In the genomic region with DNA sequence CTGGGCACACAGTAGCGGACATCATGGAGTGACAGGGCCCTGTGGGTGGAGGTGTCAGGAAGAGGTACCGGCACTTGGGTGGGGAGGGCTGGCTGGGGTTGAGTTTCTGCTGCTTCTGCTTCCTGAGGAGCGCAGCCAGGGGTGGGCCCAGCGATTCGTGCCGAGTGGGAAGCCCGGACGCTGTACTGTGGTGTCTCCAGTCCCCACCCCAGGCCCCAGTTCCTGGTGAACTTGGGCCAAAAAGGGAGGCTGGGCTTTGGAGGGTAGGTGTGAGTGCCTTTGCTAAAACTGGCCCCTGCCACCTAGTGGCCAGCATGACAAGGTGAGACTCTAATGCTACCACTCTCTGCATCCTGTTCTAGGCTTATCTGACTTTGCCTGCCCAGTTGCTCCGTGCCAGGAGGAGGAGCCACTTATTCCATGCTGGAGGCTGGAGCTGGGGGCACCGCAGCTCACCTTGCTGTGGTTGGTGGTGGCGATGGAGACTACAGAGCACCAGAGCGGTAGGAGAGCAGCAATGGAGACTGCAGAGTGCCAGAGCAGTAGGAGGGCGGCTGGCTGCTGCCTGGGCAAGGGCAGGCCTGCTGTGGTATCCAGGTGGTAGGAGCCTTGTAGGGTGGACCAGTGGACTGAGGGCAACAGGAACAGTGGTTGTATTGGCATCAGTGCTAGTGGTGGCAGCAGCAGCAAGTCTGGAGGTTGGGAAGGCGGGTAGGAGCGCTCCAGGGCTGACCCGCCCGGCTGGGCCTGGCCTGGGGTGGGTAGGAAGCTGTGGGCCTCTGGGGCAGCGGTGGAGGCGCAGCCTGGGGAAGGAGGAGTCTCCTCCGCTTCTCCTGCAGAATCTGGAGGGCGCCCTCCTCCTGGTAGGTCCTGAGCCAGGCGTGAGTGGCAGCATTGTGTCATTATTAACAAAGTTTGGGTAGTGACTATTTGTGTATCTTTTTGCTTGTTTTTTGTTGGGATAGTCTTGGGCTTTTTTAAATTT, we compare ENCODE assay signal across 8 cellular contexts. TPM values are rescaled to one million over a fixed set of nuclear protein-coding genes. Genes with fewer than 3 reads are reported as not detected.
DNase-seq lines count a peak whose midpoint lies in the region; ATAC-seq and TF ChIP-seq lines count a peak whose summit lies in the region.

No MANE protein-coding gene starts in this region.

- ATAC-seq in HG03108 (IDR thresholded peaks at IDR 0.05; ENCODE audit: unreplicated experiment): no peak
- ATAC-seq in HG02884 (IDR thresholded peaks at IDR 0.05; ENCODE audit: unreplicated experiment): no peak

- intact Hi-C loops in CD4-positive, alpha-beta memory T cell (cut with micrococcal nuclease): loop anchor here (1.0 kb wide), 1 partner anchor 104 kb away; no protein-coding TSS in a partner anchor
- intact Hi-C loops in mammary epithelial cell (cut with micrococcal nuclease): loop anchor here (1.0 to 2.0 kb wide), 3 partner anchors 59 to 230 kb away; no protein-coding TSS in a partner anchor

- POLR2A ChIA-PET in CD4-positive, alpha-beta memory T cell (lab: Charles Lee; ENCODE audit: partially characterized antibody): no interaction called here

- BruUV-seq in mammary epithelial cell (replicated peaks; lab: Mats Ljungman, UMichigan): no TSS peak

- peak in 3 of 5 donors; percentile 33 to 42 (median 36) for DNase-seq in CD4-positive, alpha-beta memory T cell
- peak; percentile 12 for DNase-seq in HCEC 1CT
- peak; percentile 18 for DNase-seq in RPMI7951 (ENCODE audit: low read depth)
- peak; percentile 42 for DNase-seq in mammary epithelial cell
- peak; percentile 90 for DNase-seq in mesendoderm
- no peak for DNase-seq in activated gamma-delta T cell (lab: John Stamatoyannopoulos, UW)

- H3K4me3 ChIP-seq in CD4-positive, alpha-beta memory T cell (ENCODE audit: low read length in 2 of 2): no peak overlapping the region
- no peak overlapping the region for H3K4me3 ChIP-seq in mammary epithelial cell (replicated peaks in 1 of 3; ENCODE audit: insufficient read depth in 1 of 3, low read depth in 2 of 3, low read length in 3 of 3)
- no peak overlapping the region for H3K4me3 ChIP-seq in mesendoderm (ENCODE audit: low read length)

- TF ChIP-seq CTCF in mammary epithelial cell (conservative IDR thresholded peaks at IDR 0.05 in 1 of 2, IDR thresholded peaks at IDR 0.05 in 1 of 2; ENCODE audit: extremely low read depth in 1 of 2, insufficient read depth in 1 of 2, low read depth in 1 of 2, low read length in 2 of 2): peak; percentile 62 to 74

- CTCF ChIA-PET in CD4-positive, alpha-beta memory T cell (lab: Charles Lee; ENCODE audit: partially characterized antibody): interaction anchor here (1.0 to 2.4 kb wide), 5 partner anchors 11 to 103 kb away, joined by 3 to 10 read pairs (median 4); no protein-coding TSS in a partner anchor
- CTCF ChIA-PET in mammary epithelial cell (lab: Charles Lee; ENCODE audit: low non-redundant PET): interaction anchor here (0.7 kb wide), 1 partner anchor 60 kb away, joined by 3 read pairs; no protein-coding TSS in a partner anchor

- H3K9me3 Mint-ChIP-seq in CD4-positive, alpha-beta memory T cell: peaks cover 0 to 1% (median 0%) of the 10 kb centered on the region in 8 donors

- peak overlapping the region; percentile 42 to 76 (median 56) for H3K4me3 Mint-ChIP-seq in CD4-positive, alpha-beta memory T cell

- H3K4me1 Mint-ChIP-seq in CD4-positive, alpha-beta memory T cell: peaks cover 16 to 50% (median 37%) of the 10 kb centered on the region in 4 donors

- no peak overlapping the region for H3K4ac ChIP-seq in mesendoderm (ENCODE audit: low read depth, low read length)

- no peaks in the 10 kb centered on the region for H3K36me3 ChIP-seq in CD4-positive, alpha-beta memory T cell (ENCODE audit: insufficient read depth, low read length)
- H3K36me3 ChIP-seq in mammary epithelial cell (ENCODE audit: insufficient read depth, low read length) (no peaks in the 10 kb centered on the region), mesendoderm (ENCODE audit: control insufficient read depth, insufficient read depth, low read length) (no peaks in the 10 kb centered on the region)

- no peak overlapping the region for H2AK5ac ChIP-seq in mesendoderm (ENCODE audit: low read length)

- H4K20me1 ChIP-seq in mammary epithelial cell (ENCODE audit: insufficient read depth, low read length): no peaks in the 10 kb centered on the region

- H2AFZ ChIP-seq in mammary epithelial cell (ENCODE audit: low read depth, low read length): no peak overlapping the region

- no peak overlapping the region for H3K23ac ChIP-seq in mesendoderm (ENCODE audit: low read length)

- H3K36me3 Mint-ChIP-seq in CD4-positive, alpha-beta memory T cell: peaks cover 0 to 18% of the 10 kb centered on the region in 2 donors

- no peaks in the 10 kb centered on the region for H3K9me3 ChIP-seq in CD4-positive, alpha-beta memory T cell (ENCODE audit: control insufficient read depth in 1 of 2, low read length in 2 of 2)
- no peaks in the 10 kb centered on the region for H3K9me3 ChIP-seq in mammary epithelial cell (replicated peaks; ENCODE audit: insufficient read depth, low read length)

- H3K56ac ChIP-seq in mesendoderm (ENCODE audit: low read length): peak overlapping the region; percentile 83

- H2BK15ac ChIP-seq in mesendoderm (replicated peaks; ENCODE audit: low read depth): no peak overlapping the region

- peaks cover 1% of the 10 kb centered on the region for H3K79me1 ChIP-seq in mesendoderm (ENCODE audit: low read length)

- peaks cover 0 to 2% of the 10 kb centered on the region in 2 donors for H3K27me3 Mint-ChIP-seq in CD4-positive, alpha-beta memory T cell

- no peak overlapping the region for H3K4me2 ChIP-seq in mammary epithelial cell (ENCODE audit: insufficient read depth, low read depth, low read length)
- peak overlapping the region; percentile 20 for H3K4me2 ChIP-seq in mesendoderm (ENCODE audit: low read length)

- H2BK120ac ChIP-seq in mesendoderm (ENCODE audit: low read depth, low read length): no peak overlapping the region

- no peak overlapping the region for H2BK5ac ChIP-seq in mesendoderm (ENCODE audit: low read length)

- WGBS in mammary epithelial cell (ENCODE audit: low coverage, missing lambda C conversion rate): 66% methylated on average over 14 of the region's 22 CpGs
- no CpG with 5 or more reads among the region's 22 CpGs for WGBS in mesendoderm (ENCODE audit: extremely low coverage, insufficient coverage, low lambda C conversion rate)

- H3K79me2 ChIP-seq in mammary epithelial cell (ENCODE audit: insufficient read depth, low read length) (no peaks in the 10 kb centered on the region), mesendoderm (ENCODE audit: control insufficient read depth, insufficient read depth, low read length) (no peaks in the 10 kb centered on the region)

- dilution Hi-C loops in mammary epithelial cell (cut with HindIII; ENCODE audit: low sequenced_read_pairs): no loop called here

- no peak overlapping the region for H3K18ac ChIP-seq in mesendoderm (ENCODE audit: low read length)

- H3K27ac Mint-ChIP-seq in CD4-positive, alpha-beta memory T cell: peak overlapping the region in 4 of 7 donors; percentile 62 to 79 (median 76)

- in situ Hi-C loops in mammary epithelial cell (cut with MboI; ENCODE audit: low sequenced_read_pairs in 2 of 2): no loop called here

- no peak overlapping the region for H4K5ac ChIP-seq in mesendoderm (ENCODE audit: low read length)

- H3K4me1 ChIP-seq in CD4-positive, alpha-beta memory T cell (ENCODE audit: insufficient read depth, low read length): peaks cover 37% of the 10 kb centered on the region
- H3K4me1 ChIP-seq in mammary epithelial cell (ENCODE audit: insufficient read depth, low read length) (no peaks in the 10 kb centered on the region), mesendoderm (ENCODE audit: control insufficient read depth, low read depth, low read length) (peaks cover 4% of the 10 kb centered on the region)

- no peak overlapping the region for H3K27ac ChIP-seq in CD4-positive, alpha-beta memory T cell (ENCODE audit: low read depth, low read length)
- H3K27ac ChIP-seq in mammary epithelial cell (ENCODE audit: insufficient read depth, low read depth, low read length) (no peak overlapping the region), mesendoderm (ENCODE audit: low read depth, low read length) (no peak overlapping the region)

- no peaks in the 10 kb centered on the region for H3K27me3 ChIP-seq in CD4-positive, alpha-beta memory T cell (ENCODE audit: insufficient read depth, low read length)
- H3K27me3 ChIP-seq in mammary epithelial cell (ENCODE audit: insufficient read depth, low read length) (no peaks in the 10 kb centered on the region), mesendoderm (ENCODE audit: insufficient read depth, low read length, poor library complexity) (no peaks in the 10 kb centered on the region)

- no peak overlapping the region for H4K8ac ChIP-seq in mesendoderm (ENCODE audit: low read depth, low read length)

- H3K9ac ChIP-seq in mammary epithelial cell (ENCODE audit: insufficient read depth, low read length) (no peak overlapping the region), mesendoderm (ENCODE audit: low read length) (peak overlapping the region; percentile 66)

RNA-seq across cellular contexts. Expression of a gene that starts 2.2 kb away (rescaled TPM):
- under 1 TPM; 0.61 to 0.81 TPM for total RNA-seq in CD4-positive, alpha-beta memory T cell
- 1 to 10 TPM; 3.6 to 4.7 TPM for polyA plus RNA-seq in CD4-positive, alpha-beta memory T cell
- total RNA-seq in RPMI7951 (2014; rRNA removed; shearing (Covaris generic)): not detected in 2 replicates
- not detected for total RNA-seq in mammary epithelial cell
- polyA plus RNA-seq in mammary epithelial cell: not detected
- not detected for polyA minus RNA-seq in mammary epithelial cell
- polyA plus RNA-seq in mesendoderm (2013, experiment 1 of 2): 1.8 TPM
- polyA plus RNA-seq in mesendoderm (2013, experiment 2 of 2): 1.8 TPM

RNA-seq across cellular contexts. Expression of a gene that starts 48.0 kb away (rescaled TPM):
- total RNA-seq in CD4-positive, alpha-beta memory T cell: not detected
- polyA plus RNA-seq in CD4-positive, alpha-beta memory T cell: not detected
- total RNA-seq in RPMI7951 (2014; rRNA removed; shearing (Covaris generic)): not detected in 2 replicates
- total RNA-seq in mammary epithelial cell: not detected
- not detected for polyA plus RNA-seq in mammary epithelial cell
- polyA minus RNA-seq in mammary epithelial cell: not detected
- 0.62 TPM for polyA plus RNA-seq in mesendoderm (2013, experiment 1 of 2)
- 0.67 TPM for polyA plus RNA-seq in mesendoderm (2013, experiment 2 of 2)

RNA-seq across cellular contexts. Expression of a gene that starts 48.1 kb away (rescaled TPM):
- total RNA-seq in CD4-positive, alpha-beta memory T cell: not detected
- polyA plus RNA-seq in CD4-positive, alpha-beta memory T cell: not detected
- not detected in 2 replicates for total RNA-seq in RPMI7951 (2014; rRNA removed; shearing (Covaris generic))
- total RNA-seq in mammary epithelial cell: not detected
- polyA plus RNA-seq in mammary epithelial cell: not detected
- not detected for polyA minus RNA-seq in mammary epithelial cell
- polyA plus RNA-seq in mesendoderm (2013, experiment 1 of 2): not detected
- not detected for polyA plus RNA-seq in mesendoderm (2013, experiment 2 of 2)
